Comparison of ENCODE assay signal across 8 cellular contexts in genomic region chr16:87895641-87896141, GRCh38. TPM values are rescaled to one million over a fixed set of nuclear protein-coding genes. Genes with fewer than 3 reads are reported as not detected.
DNase-seq lines count a peak whose midpoint lies in the region; ATAC-seq and TF ChIP-seq lines count a peak whose summit lies in the region.
"Had no signal": no experiment of that assay in that cellular context is flagged by ENCODE, and none has a peak within 500 bp of the region (broad histone marks: within the 10 kb centered on the region; RNA-seq: fewer than 3 reads in every experiment).

No MANE protein-coding gene starts in this region.

- no peaks in the 10 kb centered on the region for H3K36me3 Mint-ChIP-seq in activated T-cell treated with anti-CD3 and anti-CD28 coated beads, Interleukin-2, amount 50 U/mL, for 4 hours (ENCODE audit: insufficient read depth)
- no peaks in the 10 kb centered on the region for H3K36me3 Mint-ChIP-seq in stimulated activated naive B cell treated with anti-CD40 and anti-IgM and Interleukin-4, amounts not matched to agents 10 μg/mL and 1 μg/mL and 100 μg/mL, for 72 hours

- no peaks in the 10 kb centered on the region for H3K27me3 ChIP-seq in Loucy (ENCODE audit: insufficient read depth, low read length, poor library complexity, severe bottlenecking)
- no peaks in the 10 kb centered on the region for H3K27me3 ChIP-seq in lung (ENCODE audit: control insufficient read depth, insufficient read depth)

- no peaks in the 10 kb centered on the region for H3K9me2 ChIP-seq in Loucy (replicated peaks; ENCODE audit: low read depth, low read length)

- peak overlapping the region; percentile 71 for H3K4me3 Mint-ChIP-seq in activated T-cell treated with anti-CD3 and anti-CD28 coated beads, Interleukin-2, amount 50 U/mL, for 4 hours
- H3K4me3 Mint-ChIP-seq in stimulated activated naive B cell treated with anti-CD40 and anti-IgM and Interleukin-4, amounts not matched to agents 10 μg/mL and 1 μg/mL and 100 μg/mL, for 72 hours = peak overlapping the region; percentile 60 to 67

- no peaks in the 10 kb centered on the region for H3K79me2 ChIP-seq in Loucy (ENCODE audit: insufficient read depth, low read length)

- H3K27ac ChIP-seq in lung (ENCODE audit: low read depth in 1 of 2, low read length in 1 of 2) = no peak overlapping the region

- peaks cover 43% of the 10 kb centered on the region for H3K4me1 Mint-ChIP-seq in activated T-cell treated with anti-CD3 and anti-CD28 coated beads, Interleukin-2, amount 50 U/mL, for 4 hours (ENCODE audit: low read depth)
- H3K4me1 Mint-ChIP-seq in stimulated activated naive B cell treated with anti-CD40 and anti-IgM and Interleukin-4, amounts not matched to agents 10 μg/mL and 1 μg/mL and 100 μg/mL, for 72 hours = peaks cover 31 to 51% of the 10 kb centered on the region in 2 donors

- peak overlapping the region; percentile 96 for H3K27ac Mint-ChIP-seq in stimulated activated naive B cell treated with anti-CD40 and anti-IgM and Interleukin-4, amounts not matched to agents 10 μg/mL and 1 μg/mL and 100 μg/mL, for 72 hours

- peak; percentile 78 for DNase-seq in activated T-cell treated with anti-CD3 and anti-CD28 coated beads, Interleukin-2, amount 50 U/mL, for 4 hours
- DNase-seq in lung (ENCODE audit: low spot score) (no peak), H4 (ENCODE audit: low spot score) (no peak)
- DNase-seq in stimulated activated naive B cell treated with anti-CD40 and anti-IgM and Interleukin-4, amounts not matched to agents 10 μg/mL and 1 μg/mL and 100 μg/mL, for 72 hours = peak; percentile 86

- H3K9me3 ChIP-seq in Loucy (ENCODE audit: insufficient read depth, low read depth, low read length) = no peaks in the 10 kb centered on the region
- H3K9me3 ChIP-seq in lung (ENCODE audit: control insufficient read depth in 2 of 2, insufficient read depth in 1 of 2, low read length in 1 of 2) = no peaks in the 10 kb centered on the region

- H3K27me3 Mint-ChIP-seq in activated T-cell treated with anti-CD3 and anti-CD28 coated beads, Interleukin-2, amount 50 U/mL, for 4 hours (ENCODE audit: low read depth) = no peaks in the 10 kb centered on the region
- peaks cover 0 to 9% of the 10 kb centered on the region in 2 donors for H3K27me3 Mint-ChIP-seq in stimulated activated naive B cell treated with anti-CD40 and anti-IgM and Interleukin-4, amounts not matched to agents 10 μg/mL and 1 μg/mL and 100 μg/mL, for 72 hours

- H3K9ac ChIP-seq in Loucy (ENCODE audit: low read depth, low read length, poor library complexity, severe bottlenecking) = no peak overlapping the region

- no peak overlapping the region for H2AFZ ChIP-seq in Loucy (ENCODE audit: low read length)

- TF ChIP-seq CTCF in Loucy (conservative IDR thresholded peaks at IDR 0.05; ENCODE audit: low read length) (no peak), lung (IDR thresholded peaks at IDR 0.05; ENCODE audit: control extremely low read depth, extremely low read depth) (no peak)

- peak overlapping the region; percentile 37 for H3K4me2 ChIP-seq in Loucy (ENCODE audit: low read depth, low read length, poor library complexity, severe bottlenecking)

- no peaks in the 10 kb centered on the region for H3K9me3 Mint-ChIP-seq in activated T-cell treated with anti-CD3 and anti-CD28 coated beads, Interleukin-2, amount 50 U/mL, for 4 hours
- no peaks in the 10 kb centered on the region for H3K9me3 Mint-ChIP-seq in stimulated activated naive B cell treated with anti-CD40 and anti-IgM and Interleukin-4, amounts not matched to agents 10 μg/mL and 1 μg/mL and 100 μg/mL, for 72 hours

- H3K4me3 ChIP-seq in Loucy (ENCODE audit: low read length, poor library complexity, severe bottlenecking) = no peak overlapping the region
- no peak overlapping the region for H3K4me3 ChIP-seq in lung

- H3F3A ChIP-seq in Loucy (ENCODE audit: low read depth) = no peaks in the 10 kb centered on the region

- H3K4me1 ChIP-seq in Loucy (ENCODE audit: insufficient read depth, low read length, poor library complexity, severe bottlenecking) (peaks cover 11% of the 10 kb centered on the region), lung (ENCODE audit: control insufficient read depth in 2 of 2, insufficient read depth in 2 of 2, low read length in 2 of 2) (peaks cover 0 to 1% of the 10 kb centered on the region in 2 donors)

- ATAC-seq in GM21423 (IDR thresholded peaks at IDR 0.05; ENCODE audit: unreplicated experiment) (peak; percentile 59), lung (ENCODE audit: insufficient read depth, low FRiP score) (peak; percentile 15), GM18498 (IDR thresholded peaks at IDR 0.05; ENCODE audit: unreplicated experiment) (no peak)
- peak; percentile 94 to 96 for ATAC-seq in activated T-cell treated with anti-CD3 and anti-CD28 coated beads, Interleukin-2, amount 50 U/mL, for 4 hours
- peak; percentile 97 for ATAC-seq in stimulated activated naive B cell treated with anti-CD40 and anti-IgM and Interleukin-4, amounts not matched to agents 10 μg/mL and 1 μg/mL and 100 μg/mL, for 72 hours (replicated peaks)

- H3K36me3 ChIP-seq in Loucy (ENCODE audit: insufficient read depth, low read length) (no peaks in the 10 kb centered on the region), lung (ENCODE audit: control insufficient read depth in 2 of 2, insufficient read depth in 2 of 2, low read length in 2 of 2) (no peaks in the 10 kb centered on the region)

- 37 to 57% methylated on average over 10 of the region's 10 CpGs for WGBS in lung, 2 donors

- H4K20me1 ChIP-seq in Loucy (ENCODE audit: insufficient read depth, low read length, poor library complexity, severe bottlenecking) = no peaks in the 10 kb centered on the region

RNA-seq across cellular contexts. Expression of gene SLC7A5, which starts 26.4 kb away (rescaled TPM):
- total RNA-seq in activated T-cell treated with anti-CD3 and anti-CD28 coated beads, Interleukin-2, amount 50 U/mL, for 4 hours = 100 to 1,000 TPM; 814 to 984 (median 886) TPM
- total RNA-seq in lung = 10 to 100 TPM in 1 of 2 donors, 1 to 10 TPM in 1; 4.0 to 36.1 TPM
- polyA plus RNA-seq in lung = 10 to 100 TPM; 11.7 to 27.9 TPM
- total RNA-seq in H4 (2014; rRNA removed; shearing (Covaris generic)) = 143 and 153 TPM in 2 replicates

RNA-seq across cellular contexts. Expression of gene CA5A, which starts 40.6 kb away (rescaled TPM):
- total RNA-seq in activated T-cell treated with anti-CD3 and anti-CD28 coated beads, Interleukin-2, amount 50 U/mL, for 4 hours = under 1 TPM in 1 of 3 donors, not detected in 2; 0.43 TPM
- under 1 TPM; 0.03 to 0.63 TPM for total RNA-seq in lung
- under 1 TPM in 1 of 2 donors, not detected in 1; 0.14 TPM for polyA plus RNA-seq in lung
- not detected in 2 replicates for total RNA-seq in H4 (2014; rRNA removed; shearing (Covaris generic))
- total RNA-seq: T-helper 1 cell treated with Interleukin-12 subunit alpha and Interleukin-12 subunit beta and Interleukin-4 antibody, amounts not matched to agents 30 ng/mL and 1 ng/mL, for 36 hours had no signal

RNA-seq across cellular contexts. Expression of gene BANP, which starts 55.5 kb away (rescaled TPM):
- total RNA-seq in activated T-cell treated with anti-CD3 and anti-CD28 coated beads, Interleukin-2, amount 50 U/mL, for 4 hours = 10 to 100 TPM; 25.2 to 29.4 (median 25.9) TPM
- total RNA-seq in lung = 10 to 100 TPM; 26.1 to 56.6 TPM
- 10 to 100 TPM; 10.3 to 14.0 TPM for polyA plus RNA-seq in lung
- 14.1 and 15.6 TPM in 2 replicates for total RNA-seq in H4 (2014; rRNA removed; shearing (Covaris generic))

Comparison
In these comparisons a context has a peak if more than half of its experiments do, and no peak if none do; other contexts are left out.
1. DNase-seq: peak in activated T-cell treated with anti-CD3 and anti-CD28 coated beads, Interleukin-2, amount 50 U/mL, for 4 hours (single experiment) and stimulated activated naive B cell treated with anti-CD40 and anti-IgM and Interleukin-4, amounts not matched to agents 10 μg/mL and 1 μg/mL and 100 μg/mL, for 72 hours (single experiment); none in lung (single experiment) and H4 (single experiment).